ENCODE assay signal across 8 cellular contexts in the genomic region with DNA sequence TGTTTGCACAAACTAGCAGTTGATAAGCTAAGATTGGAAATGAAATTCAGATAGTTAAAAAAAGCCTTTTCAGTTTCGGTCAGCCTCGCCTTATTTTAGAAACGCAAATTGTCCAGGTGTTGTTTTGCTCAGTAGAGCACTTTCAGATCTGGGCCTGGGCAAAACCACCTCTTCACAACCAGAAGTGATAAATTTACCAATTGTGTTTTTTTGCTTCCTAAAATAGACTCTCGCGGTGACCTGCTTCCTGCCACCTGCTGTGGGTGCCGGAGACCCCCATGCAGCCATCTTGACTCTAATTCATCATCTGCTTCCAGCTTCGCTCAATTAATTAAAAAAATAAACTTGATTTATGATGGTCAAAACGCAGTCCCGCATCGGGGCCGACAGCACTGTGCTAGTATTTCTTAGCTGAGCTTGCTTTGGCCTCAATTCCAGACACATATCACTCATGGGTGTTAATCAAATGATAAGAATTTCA.
DNase-seq lines count a peak whose midpoint lies in the region; ATAC-seq and TF ChIP-seq lines count a peak whose summit lies in the region.
"Had no signal": no experiment of that assay in that cellular context is flagged by ENCODE, and none has a peak within 500 bp of the region (broad histone marks: within the 10 kb centered on the region; RNA-seq: fewer than 3 reads in every experiment).

No MANE protein-coding gene starts in this region.

- H3K27ac ChIP-seq in RWPE2 (ENCODE audit: poor library complexity, severe bottlenecking): no peak overlapping the region
- H3K27ac ChIP-seq: suprapubic skin had no signal

- peak; percentile 46 for ATAC-seq in GM18858 (IDR thresholded peaks at IDR 0.05; ENCODE audit: unreplicated experiment)
- ATAC-seq in GM21825 (IDR thresholded peaks at IDR 0.05; ENCODE audit: unreplicated experiment): peak; percentile 37
- ATAC-seq in RWPE2 (ENCODE audit: low read depth): no peak
- peak in 2 of 3 donors; percentile 31 to 57 for ATAC-seq in natural killer cell
- ATAC-seq in HG03139 (IDR thresholded peaks at IDR 0.05; ENCODE audit: unreplicated experiment): no peak

- no peaks in the 10 kb centered on the region for H3K9me3 Mint-ChIP-seq in natural killer cell

- DNase-seq in RWPE2 (ENCODE audit: low spot score) (peak; percentile 28), natural killer cell (peak; percentile 13), NCI-H2029 (lab: John Stamatoyannopoulos, UW) (no peak), H4 (ENCODE audit: low spot score) (no peak)

- H3K4me1 ChIP-seq in RWPE2 (ENCODE audit: insufficient read depth, poor library complexity, severe bottlenecking): no peaks in the 10 kb centered on the region
- H3K4me1 ChIP-seq: suprapubic skin had no signal

- H3K36me3 ChIP-seq in RWPE2 (ENCODE audit: low read depth): no peaks in the 10 kb centered on the region
- H3K36me3 ChIP-seq: suprapubic skin had no signal

- H3K4me3 ChIP-seq in RWPE2 (ENCODE audit: severe bottlenecking): no peak overlapping the region
- H3K4me3 ChIP-seq: suprapubic skin had no signal

- peak overlapping the region; percentile 50 for H3K4me3 Mint-ChIP-seq in natural killer cell

- peaks cover 38 to 43% of the 10 kb centered on the region in 2 donors for H3K27me3 Mint-ChIP-seq in natural killer cell (ENCODE audit: low read depth in 2 of 2)

- intact Hi-C loops in natural killer cell (cut with micrococcal nuclease): no loop called here

- no peaks in the 10 kb centered on the region for H3K27me3 ChIP-seq in RWPE2 (ENCODE audit: insufficient read depth, poor library complexity, severe bottlenecking)

- no peak overlapping the region for H3K27ac Mint-ChIP-seq in natural killer cell

- no peaks in the 10 kb centered on the region for H3K36me3 Mint-ChIP-seq in natural killer cell

- H3K4me1 Mint-ChIP-seq in natural killer cell: peaks cover 21 to 25% of the 10 kb centered on the region in 2 donors

- H3K9me3 ChIP-seq in RWPE2 (ENCODE audit: severe bottlenecking): peaks cover 3% of the 10 kb centered on the region

- TF ChIP-seq CTCF in RWPE2 (IDR thresholded peaks at IDR 0.05; ENCODE audit: poor library complexity, severe bottlenecking): no peak
- TF ChIP-seq CTCF in natural killer cell (IDR thresholded peaks at IDR 0.05): no peak

Comparison
In these comparisons a context has a peak if more than half of its experiments do, and no peak if none do; other contexts are left out.
1. ATAC-seq: peak in GM18858 (single experiment), GM21825 (single experiment) and natural killer cell (2 of 3); none in RWPE2 (single experiment) and HG03139 (single experiment).
2. DNase-seq: peak in RWPE2 (single experiment) and natural killer cell (single experiment); none in NCI-H2029 (single experiment) and H4 (single experiment).